In genomic region chr9:127838375-127839078, GRCh38 we compare ENCODE assay signal across 8 cellular contexts. TPM values are rescaled to one million over a fixed set of nuclear protein-coding genes. Genes with fewer than 3 reads are reported as not detected.
DNase-seq lines count a peak whose midpoint lies in the region; ATAC-seq, FAIRE-seq and TF ChIP-seq lines count a peak whose summit lies in the region.

No MANE protein-coding gene starts in this region.

- H3K36me3 Mint-ChIP-seq in osteocyte (ENCODE audit: unreplicated experiment), result peaks cover 5% of the 10 kb centered on the region

- peaks cover 51% of the 10 kb centered on the region for H3K4me1 Mint-ChIP-seq in osteocyte (ENCODE audit: unreplicated experiment)

- H3K27me3 Mint-ChIP-seq in osteocyte (ENCODE audit: unreplicated experiment), result no peaks in the 10 kb centered on the region

- TF ChIP-seq CTCF in AG09319 (IDR thresholded peaks at IDR 0.05; ENCODE audit: low read depth, low read length), result no peak; the same call in 1 of the 2 replicates
- TF ChIP-seq CTCF in foreskin fibroblast (IDR thresholded peaks at IDR 0.05; ENCODE audit: low read depth, low read length), result no peak
- no peak for TF ChIP-seq CTCF in osteocyte (IDR thresholded peaks at IDR 0.05)
- TF ChIP-seq CTCF in D721Med (IDR thresholded peaks at IDR 0.05; ENCODE audit: insufficient read depth, missing control alignments), result no peak

- H3K27ac Mint-ChIP-seq in osteocyte (ENCODE audit: unreplicated experiment), result peak overlapping the region; percentile 95

- H3K4me3 ChIP-seq in foreskin fibroblast (ENCODE audit: low read depth in 1 of 2, low read length in 2 of 2), result peak overlapping the region; percentile 13 to 15

- ATAC-seq in HG03457 (IDR thresholded peaks at IDR 0.05; ENCODE audit: unreplicated experiment) (no peak), GM21447 (IDR thresholded peaks at IDR 0.05; ENCODE audit: unreplicated experiment) (no peak)

- no peaks in the 10 kb centered on the region for H3K9me3 Mint-ChIP-seq in osteocyte (ENCODE audit: unreplicated experiment)

- H3K4me3 Mint-ChIP-seq in osteocyte (ENCODE audit: unreplicated experiment), result peak overlapping the region; percentile 32

- FAIRE-seq in D721Med (lab: Jason Lieb, UNC), result no peak

- DNase-seq in AG09319 (ENCODE audit: extremely low read depth, low read depth) (peak; percentile 86), SW480 (ENCODE audit: low spot score) (peak; percentile 25), foreskin fibroblast (peak; percentile 99 to 100), osteocyte (ENCODE audit: extremely low spot score, unreplicated experiment) (peak; percentile 93), NCI-H2107 (lab: John Stamatoyannopoulos, UW) (no peak), D721Med (ENCODE audit: insufficient read length, low spot score) (no peak)

RNA-seq across cellular contexts. Expression of gene ENG, which starts 15.9 kb away (rescaled TPM):
- 140 and 143 TPM in 2 replicates for total RNA-seq in osteocyte

RNA-seq across cellular contexts. Expression of gene FPGS, which starts 35.8 kb away (rescaled TPM):
- total RNA-seq in osteocyte, result 58.7 and 65.1 TPM in 2 replicates

RNA-seq across cellular contexts. Expression of gene AK1, which starts 38.9 kb away (rescaled TPM):
- total RNA-seq in osteocyte, result 57.6 and 65.8 TPM in 2 replicates

RNA-seq across cellular contexts. Expression of gene CDK9, which starts 52.7 kb away (rescaled TPM):
- total RNA-seq in osteocyte, result 78.0 and 78.5 TPM in 2 replicates

Comparison
In these comparisons a context has a peak if more than half of its experiments do, and no peak if none do; other contexts are left out.
1. DNase-seq: peak in AG09319 (single experiment), SW480 (single experiment), foreskin fibroblast (2 of 2) and osteocyte (single experiment); none in NCI-H2107 (single experiment) and D721Med (single experiment).